1 cellular context compared by ENCODE assay signal in the genomic region with DNA sequence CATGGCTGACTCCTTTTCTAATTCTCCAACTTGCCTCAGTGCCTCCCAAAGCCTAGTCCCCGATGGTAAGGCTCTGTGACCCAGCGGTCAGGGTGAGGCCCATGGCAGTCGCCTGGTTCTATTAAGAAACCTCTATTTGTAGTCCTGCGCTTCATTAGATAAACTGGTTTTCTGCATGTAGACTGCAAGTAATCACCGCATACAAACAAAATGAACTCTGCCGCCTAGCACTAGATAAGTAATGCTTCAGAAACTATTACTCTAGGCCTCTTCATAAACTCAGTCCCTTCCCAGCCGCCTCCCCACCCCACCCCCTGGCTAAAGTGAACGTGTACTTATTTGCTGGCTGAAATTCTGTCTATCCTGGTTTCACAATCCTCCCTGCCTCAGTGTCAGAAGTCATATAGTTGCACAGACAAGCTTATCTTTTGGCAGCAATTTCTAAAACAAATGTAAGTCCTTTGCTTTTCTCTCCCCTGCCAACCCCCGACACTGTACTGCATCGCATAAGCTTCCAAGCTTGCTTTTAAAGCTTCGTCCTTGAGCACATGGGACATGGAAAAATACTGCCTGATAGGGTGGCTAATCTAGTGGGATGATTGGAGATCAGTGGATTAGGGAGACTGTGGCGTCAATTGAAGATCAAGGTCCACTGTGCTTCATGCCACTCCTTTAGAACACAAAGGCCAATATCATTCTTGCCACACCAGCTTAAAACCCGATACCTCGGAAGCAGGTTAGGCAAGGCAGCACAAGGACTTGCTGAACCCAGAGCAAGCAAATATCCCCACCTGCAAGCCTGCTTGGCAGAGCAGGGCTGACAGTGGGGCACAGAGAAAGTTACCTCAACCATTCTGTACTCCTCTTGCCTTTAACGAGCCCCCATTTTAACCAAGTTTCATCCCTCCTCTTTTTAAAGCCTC.
A peak's percentile ranks its signal among the peaks of the same experiment; 100 is the strongest.
TF ChIP-seq lines count a peak whose summit lies in the region.

No MANE protein-coding gene starts in this region.

TF ChIP-seq in K562, 482 proteins besides CTCF, POLR2A, EP300 and RAD21 (continued from another document and continues in another):
- TF ChIP-seq HMBOX1 (IDR thresholded peaks at IDR 0.05) (peak; percentile 44; the same call in 1 of the 2 replicates), ZNF280B (CRISPR knock-in tag; IDR thresholded peaks at IDR 0.05) (no peak), ZNF263 (CRISPR knock-in tag; IDR thresholded peaks at IDR 0.05; ENCODE audit: borderline replicate concordance) (0 out of 2 replicates have a peak, but pooled peaks have one; percentile 45), SPI1 (IDR thresholded peaks at IDR 0.05; ENCODE audit: borderline replicate concordance, low read depth, low read length) (no peak), ZFP91 (CRISPR knock-in tag; IDR thresholded peaks at IDR 0.05) (no peak), MYC (IDR thresholded peaks at IDR 0.05; ENCODE audit: low read depth, low read length) (0 out of 2 replicates have a peak, but pooled peaks have one; percentile 14), MYC (CRISPR knock-in tag; IDR thresholded peaks at IDR 0.05; ENCODE audit: borderline replicate concordance, low read depth) (no peak), CXXC5 (CRISPR knock-in tag; IDR thresholded peaks at IDR 0.05) (no peak), TEAD4 (IDR thresholded peaks at IDR 0.05; ENCODE audit: low read length) (no peak), TEAD4 (CRISPR knock-in tag; IDR thresholded peaks at IDR 0.05; ENCODE audit: borderline replicate concordance) (no peak), ZNF695 (CRISPR knock-in tag; IDR thresholded peaks at IDR 0.05) (no peak), ZNF766 (CRISPR knock-in tag; conservative IDR thresholded peaks at IDR 0.05) (peak; percentile 92), ZSCAN32 (CRISPR knock-in tag; IDR thresholded peaks at IDR 0.05) (no peak), FOXK1 (CRISPR knock-in tag; IDR thresholded peaks at IDR 0.05; ENCODE audit: borderline replicate concordance) (no peak), ZEB2 (IDR thresholded peaks at IDR 0.05) (no peak), CEBPB (tag; IDR thresholded peaks at IDR 0.05) (peak; percentile 86), L3MBTL2 (IDR thresholded peaks at IDR 0.05) (peak; percentile 66), ZFP1 (CRISPR knock-in tag; IDR thresholded peaks at IDR 0.05) (no peak), ZNF592 (IDR thresholded peaks at IDR 0.05) (0 out of 2 replicates have a peak, but pooled peaks have one; percentile 26), SP1 (CRISPR knock-in tag; IDR thresholded peaks at IDR 0.05) (no peak), MCM7 (IDR thresholded peaks at IDR 0.05) (no peak), ZNF41 (CRISPR knock-in tag; conservative IDR thresholded peaks at IDR 0.05) (no peak), DPF2 (IDR thresholded peaks at IDR 0.05) (0 out of 2 replicates have a peak, but pooled peaks have one; percentile 11), ZC3H8 (IDR thresholded peaks at IDR 0.05) (no peak), SRF (CRISPR knock-in tag; IDR thresholded peaks at IDR 0.05) (no peak), MCM3 (IDR thresholded peaks at IDR 0.05) (no peak), ZKSCAN8 (CRISPR knock-in tag; IDR thresholded peaks at IDR 0.05) (no peak), ESRRB (CRISPR knock-in tag; IDR thresholded peaks at IDR 0.05; ENCODE audit: borderline replicate concordance) (no peak), ZNF124 (CRISPR knock-in tag; IDR thresholded peaks at IDR 0.05) (no peak), RBM17 (IDR thresholded peaks at IDR 0.05; ENCODE audit: borderline replicate concordance, low read depth, low read length) (no peak), ATF7 (IDR thresholded peaks at IDR 0.05) (no peak), XRCC4 (IDR thresholded peaks at IDR 0.05; ENCODE audit: extremely low read depth, insufficient read depth, insufficient read length) (no peak)
- TF ChIP-seq, protein P1, sequence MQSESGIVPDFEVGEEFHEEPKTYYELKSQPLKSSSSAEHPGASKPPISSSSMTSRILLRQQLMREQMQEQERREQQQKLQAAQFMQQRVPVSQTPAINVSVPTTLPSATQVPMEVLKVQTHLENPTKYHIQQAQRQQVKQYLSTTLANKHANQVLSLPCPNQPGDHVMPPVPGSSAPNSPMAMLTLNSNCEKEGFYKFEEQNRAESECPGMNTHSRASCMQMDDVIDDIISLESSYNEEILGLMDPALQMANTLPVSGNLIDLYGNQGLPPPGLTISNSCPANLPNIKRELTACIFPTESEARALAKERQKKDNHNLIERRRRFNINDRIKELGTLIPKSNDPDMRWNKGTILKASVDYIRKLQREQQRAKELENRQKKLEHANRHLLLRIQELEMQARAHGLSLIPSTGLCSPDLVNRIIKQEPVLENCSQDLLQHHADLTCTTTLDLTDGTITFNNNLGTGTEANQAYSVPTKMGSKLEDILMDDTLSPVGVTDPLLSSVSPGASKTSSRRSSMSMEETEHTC (IDR thresholded peaks at IDR 0.05) = no peak
- TF ChIP-seq, protein P2, sequence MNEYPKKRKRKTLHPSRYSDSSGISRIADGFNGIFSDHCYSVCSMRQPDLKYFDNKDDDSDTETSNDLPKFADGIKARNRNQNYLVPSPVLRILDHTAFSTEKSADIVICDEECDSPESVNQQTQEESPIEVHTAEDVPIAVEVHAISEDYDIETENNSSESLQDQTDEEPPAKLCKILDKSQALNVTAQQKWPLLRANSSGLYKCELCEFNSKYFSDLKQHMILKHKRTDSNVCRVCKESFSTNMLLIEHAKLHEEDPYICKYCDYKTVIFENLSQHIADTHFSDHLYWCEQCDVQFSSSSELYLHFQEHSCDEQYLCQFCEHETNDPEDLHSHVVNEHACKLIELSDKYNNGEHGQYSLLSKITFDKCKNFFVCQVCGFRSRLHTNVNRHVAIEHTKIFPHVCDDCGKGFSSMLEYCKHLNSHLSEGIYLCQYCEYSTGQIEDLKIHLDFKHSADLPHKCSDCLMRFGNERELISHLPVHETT (CRISPR knock-in tag; conservative IDR thresholded peaks at IDR 0.05 in 1 of 2, IDR thresholded peaks at IDR 0.05 in 1 of 2) = peak in 1 of 2 experiments; percentile 37; a peak in 1 of 4 replicates
